Comparison of ENCODE assay signal across 8 cellular contexts in the genomic region with DNA sequence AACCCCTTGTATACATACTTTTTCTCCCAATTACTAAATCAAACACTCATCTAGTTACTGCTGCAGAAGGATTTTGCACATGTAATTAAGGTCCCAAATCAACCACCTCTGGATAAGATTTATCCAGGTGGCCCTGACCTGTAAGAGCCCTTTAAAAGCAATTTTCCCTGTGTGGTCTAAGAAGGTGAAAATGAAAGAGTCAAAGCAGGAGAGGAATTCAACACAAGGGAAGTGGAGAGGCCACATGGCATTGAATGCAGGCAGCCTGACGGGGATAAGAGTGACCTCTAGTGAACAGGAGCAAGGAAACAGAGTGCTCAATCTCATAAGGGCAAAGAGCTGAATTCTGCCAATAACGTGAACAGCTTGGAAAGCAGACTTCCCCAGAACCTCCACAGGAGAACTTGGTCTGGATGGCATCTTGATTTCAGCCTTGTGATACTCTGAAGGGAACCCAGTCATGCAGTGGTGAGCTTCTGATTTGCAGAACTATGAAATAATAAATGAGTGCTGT. TPM values are rescaled to one million over a fixed set of nuclear protein-coding genes. Genes with fewer than 3 reads are reported as not detected.
A peak's percentile ranks its signal among the peaks of the same experiment; 100 is the strongest.
DNase-seq lines count a peak whose midpoint lies in the region; ATAC-seq and TF ChIP-seq lines count a peak whose summit lies in the region.

No MANE protein-coding gene starts in this region.

- H3K4me1 ChIP-seq in endodermal cell (ENCODE audit: control insufficient read depth, insufficient read depth, low read length), result no peaks in the 10 kb centered on the region
- H3K4me1 ChIP-seq in neural progenitor cell, result peaks cover 8% of the 10 kb centered on the region

- H3K4me3 Mint-ChIP-seq in endodermal cell, result no peak overlapping the region
- no peak overlapping the region for H3K4me3 Mint-ChIP-seq in neural progenitor cell

- no peak overlapping the region for H3K4me3 ChIP-seq in endodermal cell (ENCODE audit: low read length)
- no peak overlapping the region for H3K4me3 ChIP-seq in neural progenitor cell

- no peak overlapping the region for H3K4me2 ChIP-seq in neural progenitor cell

- H3F3A ChIP-seq in neural progenitor cell (ENCODE audit: low read depth), result no peaks in the 10 kb centered on the region

- 22 to 24% methylated on average over 2 of the region's 2 CpGs for WGBS in endodermal cell (ENCODE audit: insufficient coverage in 1 of 2, insufficient read length in 1 of 2), 2 experiments

- H3K27ac Mint-ChIP-seq in endodermal cell, result peak overlapping the region; percentile 49
- H3K27ac Mint-ChIP-seq in neural progenitor cell, result no peak overlapping the region

- peak; percentile 34 for TF ChIP-seq CTCF in RWPE1 (conservative IDR thresholded peaks at IDR 0.05; ENCODE audit: low read depth)
- TF ChIP-seq CTCF in endodermal cell (conservative IDR thresholded peaks at IDR 0.05), result peak; percentile 56
- peak; percentile 45 for TF ChIP-seq CTCF in neural progenitor cell (IDR thresholded peaks at IDR 0.05)

- H3K27ac ChIP-seq in RWPE1 (no peak overlapping the region), endodermal cell (ENCODE audit: low read depth, low read length) (no peak overlapping the region), neural progenitor cell (no peak overlapping the region)

- H3K79me2 ChIP-seq in neural progenitor cell (ENCODE audit: low read depth), result peaks cover 100% of the 10 kb centered on the region

- H4K20me1 ChIP-seq in neural progenitor cell (ENCODE audit: low read depth), result peaks cover 94% of the 10 kb centered on the region

- H3K9me3 Mint-ChIP-seq in endodermal cell, result no peaks in the 10 kb centered on the region
- peaks cover 14% of the 10 kb centered on the region for H3K9me3 Mint-ChIP-seq in neural progenitor cell

- H3K9ac ChIP-seq in endodermal cell (ENCODE audit: extremely low read depth, low read length, poor library complexity, severe bottlenecking) (no peak overlapping the region), neural progenitor cell (no peak overlapping the region)

- H3K27me3 Mint-ChIP-seq in endodermal cell (ENCODE audit: insufficient read depth), result no peaks in the 10 kb centered on the region
- no peaks in the 10 kb centered on the region for H3K27me3 Mint-ChIP-seq in neural progenitor cell (ENCODE audit: insufficient read depth, low read depth)

- no peak overlapping the region for H2AFZ ChIP-seq in neural progenitor cell (replicated peaks)

- H3K4me1 Mint-ChIP-seq in endodermal cell, result peaks cover 26% of the 10 kb centered on the region
- H3K4me1 Mint-ChIP-seq in neural progenitor cell, result no peaks in the 10 kb centered on the region

- peak; percentile 10 for DNase-seq in NCI-H1436 (lab: John Stamatoyannopoulos, UW)
- no peak for DNase-seq in NCI-H1436 treated with DMSO at 0.1 percent for 48 hours (lab: John Stamatoyannopoulos, UW)
- peak; percentile 19 for DNase-seq in HK-2 (ENCODE audit: unreplicated experiment)
- DNase-seq in RWPE1 (ENCODE audit: low spot score), result peak; percentile 12
- DNase-seq in endodermal cell, result peak; percentile 67
- peak; percentile 59 for DNase-seq in neural progenitor cell (ENCODE audit: low spot score)
- no peak for DNase-seq in effector CD8-positive, alpha-beta T cell (lab: John Stamatoyannopoulos, UW)

- H3K36me3 Mint-ChIP-seq in endodermal cell (ENCODE audit: low read depth), result peaks cover 2% of the 10 kb centered on the region
- H3K36me3 Mint-ChIP-seq in neural progenitor cell, result peaks cover 29% of the 10 kb centered on the region

- H3K36me3 ChIP-seq in endodermal cell (ENCODE audit: control insufficient read depth, insufficient read depth, low read length) (no peaks in the 10 kb centered on the region), neural progenitor cell (no peaks in the 10 kb centered on the region)

- H3K27me3 ChIP-seq in endodermal cell (ENCODE audit: control insufficient read depth, insufficient read depth, low read length, poor library complexity, severe bottlenecking) (no peaks in the 10 kb centered on the region), neural progenitor cell (no peaks in the 10 kb centered on the region)

- POLR2A ChIA-PET in RWPE1 (lab: Yijun Ruan, JAX; ENCODE audit: low non-redundant PET), result no interaction called here

- ATAC-seq in GM19455 (IDR thresholded peaks at IDR 0.05; ENCODE audit: unreplicated experiment), result peak; percentile 69

- H3K9me3 ChIP-seq in endodermal cell (ENCODE audit: control insufficient read depth, low read length), result no peaks in the 10 kb centered on the region
- H3K9me3 ChIP-seq in neural progenitor cell (ENCODE audit: low read depth), result no peaks in the 10 kb centered on the region

- CTCF ChIA-PET in RWPE1 (lab: Yijun Ruan, JAX), result interaction anchor here (0.5 to 0.9 kb wide), 2 partner anchors 9 to 50 kb away, joined by 4 to 5 read pairs; no protein-coding TSS in a partner anchor

RNA-seq across cellular contexts. Expression of gene PPP3R1, which starts 27.2 kb away (rescaled TPM):
- total RNA-seq in endodermal cell, result 10 to 100 TPM; 57.4 to 59.5 TPM
- polyA plus RNA-seq in endodermal cell (2013, experiment 1 of 2), result 46.4 TPM
- polyA plus RNA-seq in endodermal cell (2013, experiment 2 of 2), result 44.5 TPM
- 29.1 and 41.4 TPM in 2 replicates for total RNA-seq in neural progenitor cell (ENCODE audit: low replicate concordance)

Comparison
In these comparisons a context has a peak if more than half of its experiments do, and no peak if none do; other contexts are left out.
1. DNase-seq: peak in NCI-H1436 (single experiment), HK-2 (single experiment), RWPE1 (single experiment), endodermal cell (single experiment) and neural progenitor cell (single experiment); none in NCI-H1436 treated with DMSO at 0.1 percent for 48 hours (single experiment) and effector CD8-positive, alpha-beta T cell (single experiment).
2. Peak in every context shown above with its lines, with median percentiles within 50 percentile points of each other: CTCF ChIP-seq.